ENCODE assay signal across 15 cellular contexts in genomic region chr4:185651137-185651677, GRCh38.
A peak's percentile ranks its signal among the peaks of the same experiment; 100 is the strongest.
DNase-seq lines count a peak whose midpoint lies in the region; TF ChIP-seq lines count a peak whose summit lies in the region.
"Had no signal": no experiment of that assay in that cellular context is flagged by ENCODE, and none has a peak within 500 bp of the region (broad histone marks: within the 10 kb centered on the region; RNA-seq: fewer than 3 reads in every experiment).

No MANE protein-coding gene starts in this region.

- no peak overlapping the region for H4K8ac ChIP-seq in mesendoderm (ENCODE audit: low read depth, low read length)

- no peak overlapping the region for H3K18ac ChIP-seq in mesendoderm (ENCODE audit: low read length)

- peak overlapping the region; percentile 33 for H3K4me3 Mint-ChIP-seq in endodermal cell
- no peak overlapping the region for H3K4me3 Mint-ChIP-seq in type B pancreatic cell
- H3K4me3 Mint-ChIP-seq: activated CD4-positive, alpha-beta T cell treated with anti-CD3 and anti-CD28 coated beads, Interleukin-2, amount 10 ng/mL, durations not matched to agents 7 days and 5 days; activated naive CD8-positive, alpha-beta T cell; CD8-positive, alpha-beta T cell had no signal

- WGBS in endodermal cell (ENCODE audit: insufficient coverage in 1 of 2, insufficient read length in 1 of 2), 2 experiments, result 47 to 84% methylated on average over 4 to 5 of the region's 5 CpGs
- WGBS in mesendoderm (ENCODE audit: extremely low coverage, insufficient coverage, low lambda C conversion rate), result no CpG with 5 or more reads among the region's 5 CpGs

- no peak overlapping the region for H2BK15ac ChIP-seq in mesendoderm (replicated peaks; ENCODE audit: low read depth)

- peak; percentile 3 for DNase-seq in HuH-7 (ENCODE audit: low spot score)
- peak; percentile 64 for DNase-seq in endodermal cell
- peak; percentile 62 for DNase-seq in mesendoderm
- DNase-seq in type B pancreatic cell (ENCODE audit: extremely low spot score, unreplicated experiment), result no peak
- DNase-seq in SK-N-DZ (ENCODE audit: low spot score), result no peak
- DNase-seq in NCI-H446 (lab: John Stamatoyannopoulos, UW), result no peak
- no peak for DNase-seq in HuH-7.5 (ENCODE audit: low spot score)
- DNase-seq: activated CD4-positive, alpha-beta T cell treated with anti-CD3 and anti-CD28 coated beads, Interleukin-2, amount 10 ng/mL, durations not matched to agents 7 days and 5 days; CD8-positive, alpha-beta T cell; DND-41; left ventricle myocardium superior; NCI-H1092; NCI-H524; T-helper 2 cell had no signal

- H3K27ac ChIP-seq in endodermal cell (ENCODE audit: low read depth, low read length) (no peak overlapping the region), mesendoderm (ENCODE audit: low read depth, low read length) (no peak overlapping the region)

- no peak overlapping the region for H3K4ac ChIP-seq in mesendoderm (ENCODE audit: low read depth, low read length)

- H3K79me2 ChIP-seq in mesendoderm (ENCODE audit: control insufficient read depth, insufficient read depth, low read length), result no peaks in the 10 kb centered on the region

- H3K36me3 Mint-ChIP-seq in endodermal cell (ENCODE audit: low read depth), result no peaks in the 10 kb centered on the region
- H3K36me3 Mint-ChIP-seq in type B pancreatic cell, result peaks cover 4% of the 10 kb centered on the region
- H3K36me3 Mint-ChIP-seq: activated naive CD8-positive, alpha-beta T cell; CD8-positive, alpha-beta T cell had no signal

- peak; percentile 56 for TF ChIP-seq CTCF in endodermal cell (conservative IDR thresholded peaks at IDR 0.05)
- TF ChIP-seq CTCF in type B pancreatic cell (conservative IDR thresholded peaks at IDR 0.05), result peak; percentile 56

- no peak overlapping the region for H3K23ac ChIP-seq in mesendoderm (ENCODE audit: low read length)

- no peaks in the 10 kb centered on the region for H3K9me3 Mint-ChIP-seq in endodermal cell
- no peaks in the 10 kb centered on the region for H3K9me3 Mint-ChIP-seq in type B pancreatic cell
- H3K9me3 Mint-ChIP-seq: activated CD4-positive, alpha-beta T cell treated with anti-CD3 and anti-CD28 coated beads, Interleukin-2, amount 10 ng/mL, durations not matched to agents 7 days and 5 days; CD8-positive, alpha-beta T cell had no signal

- no peak overlapping the region for H2BK120ac ChIP-seq in mesendoderm (ENCODE audit: low read depth, low read length)

- H3K4me2 ChIP-seq in mesendoderm (ENCODE audit: low read length), result no peak overlapping the region

- H3K27me3 ChIP-seq in endodermal cell (ENCODE audit: control insufficient read depth, insufficient read depth, low read length, poor library complexity, severe bottlenecking) (no peaks in the 10 kb centered on the region), mesendoderm (ENCODE audit: insufficient read depth, low read length, poor library complexity) (no peaks in the 10 kb centered on the region)

- H3K4me3 ChIP-seq in endodermal cell (ENCODE audit: low read length) (peak overlapping the region; percentile 48), mesendoderm (ENCODE audit: low read length) (no peak overlapping the region)

- H3K27ac Mint-ChIP-seq in endodermal cell, result peak overlapping the region; percentile 17
- H3K27ac Mint-ChIP-seq in type B pancreatic cell, result peak overlapping the region; percentile 64
- H3K27ac Mint-ChIP-seq: activated CD4-positive, alpha-beta T cell treated with anti-CD3 and anti-CD28 coated beads, Interleukin-2, amount 10 ng/mL, durations not matched to agents 7 days and 5 days; activated naive CD8-positive, alpha-beta T cell; CD8-positive, alpha-beta T cell had no signal

- H3K36me3 ChIP-seq in endodermal cell (ENCODE audit: control insufficient read depth, insufficient read depth, low read length), result no peaks in the 10 kb centered on the region
- no peaks in the 10 kb centered on the region for H3K36me3 ChIP-seq in mesendoderm (ENCODE audit: control insufficient read depth, insufficient read depth, low read length)

- H2BK5ac ChIP-seq in mesendoderm (ENCODE audit: low read length), result no peak overlapping the region

- H3K79me1 ChIP-seq in mesendoderm (ENCODE audit: low read length), result no peaks in the 10 kb centered on the region

- peaks cover 29% of the 10 kb centered on the region for H3K27me3 Mint-ChIP-seq in endodermal cell (ENCODE audit: insufficient read depth)
- no peaks in the 10 kb centered on the region for H3K27me3 Mint-ChIP-seq in type B pancreatic cell

- H3K4me1 ChIP-seq in endodermal cell (ENCODE audit: control insufficient read depth, insufficient read depth, low read length) (peaks cover 10% of the 10 kb centered on the region), mesendoderm (ENCODE audit: control insufficient read depth, low read depth, low read length) (peaks cover 8% of the 10 kb centered on the region)

- H3K4me1 Mint-ChIP-seq in endodermal cell (peaks cover 40% of the 10 kb centered on the region), type B pancreatic cell (ENCODE audit: unreplicated experiment) (peaks cover 29% of the 10 kb centered on the region)
- H3K4me1 Mint-ChIP-seq: activated CD4-positive, alpha-beta T cell treated with anti-CD3 and anti-CD28 coated beads, Interleukin-2, amount 10 ng/mL, durations not matched to agents 7 days and 5 days had no signal

- H3K9ac ChIP-seq in endodermal cell (ENCODE audit: extremely low read depth, low read length, poor library complexity, severe bottlenecking) (no peak overlapping the region), mesendoderm (ENCODE audit: low read length) (no peak overlapping the region)

- H3K9me3 ChIP-seq in endodermal cell (ENCODE audit: control insufficient read depth, low read length), result no peaks in the 10 kb centered on the region

- no peak overlapping the region for H3K56ac ChIP-seq in mesendoderm (ENCODE audit: low read length)

- no peak overlapping the region for H4K5ac ChIP-seq in mesendoderm (ENCODE audit: low read length)

- no peak overlapping the region for H2AK5ac ChIP-seq in mesendoderm (ENCODE audit: low read length)

Comparison
In these comparisons a context has a peak if more than half of its experiments do, and no peak if none do; other contexts are left out.
1. DNase-seq: peak in HuH-7 (single experiment), endodermal cell (single experiment) and mesendoderm (single experiment); none in type B pancreatic cell (single experiment), SK-N-DZ (single experiment), NCI-H446 (0 of 2) and HuH-7.5 (single experiment).